7 cellular contexts compared by ENCODE assay signal in the genomic region with DNA sequence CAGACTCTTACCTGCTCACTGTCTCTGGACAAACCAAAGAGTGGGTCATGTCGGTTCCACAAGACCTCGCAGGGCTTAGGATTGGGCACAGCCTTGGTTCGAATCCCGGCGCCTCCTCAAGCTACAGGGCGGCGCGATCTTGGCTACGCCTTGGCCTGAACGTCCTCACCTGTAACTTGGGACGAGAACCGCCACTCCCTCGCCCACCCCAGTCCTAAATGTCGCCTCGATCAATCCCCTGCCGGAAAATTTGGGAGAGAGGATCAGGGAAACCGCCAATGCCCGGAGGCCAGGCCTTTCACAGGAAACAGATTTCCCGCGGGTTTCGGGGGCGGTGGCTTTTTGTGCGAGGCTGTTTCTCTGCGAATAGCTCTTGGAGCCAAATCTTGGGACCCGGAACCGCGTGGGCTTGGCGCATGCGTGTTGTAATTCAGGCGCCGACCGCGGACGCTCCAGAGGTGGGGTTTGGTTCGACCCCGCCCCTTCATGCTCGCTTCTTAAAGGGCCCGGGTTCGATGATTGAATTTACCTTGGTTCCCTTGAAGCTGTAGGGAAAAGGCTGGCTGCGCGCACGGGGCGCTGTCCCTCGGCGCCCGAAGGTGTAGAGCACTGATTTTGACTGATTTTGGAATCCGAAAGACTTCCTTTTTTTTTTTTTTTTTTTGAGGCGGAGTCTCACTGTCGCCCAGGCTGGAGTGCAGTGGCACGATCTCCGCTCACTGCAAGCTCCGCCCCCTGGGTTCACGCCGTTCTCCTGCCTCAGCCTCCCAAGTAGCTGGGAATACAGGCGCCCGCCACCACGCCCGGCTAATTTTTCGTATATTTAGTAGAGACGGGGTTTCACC. TPM values are rescaled to one million over a fixed set of nuclear protein-coding genes. Genes with fewer than 3 reads are reported as not detected.
DNase-seq lines count a peak whose midpoint lies in the region; ATAC-seq and TF ChIP-seq lines count a peak whose summit lies in the region.

A gene with protein sequence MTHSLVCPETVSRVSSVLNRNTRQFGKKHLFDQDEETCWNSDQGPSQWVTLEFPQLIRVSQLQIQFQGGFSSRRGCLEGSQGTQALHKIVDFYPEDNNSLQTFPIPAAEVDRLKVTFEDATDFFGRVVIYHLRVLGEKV (minus strand): TSS at position 403 of the 845 bp plus-strand sequence. CDS start 354 bp downstream, at position 49.

- peak within 1 kb of the TSS; percentile 43 for H3K27ac ChIP-seq in smooth muscle cell (ENCODE audit: low read depth)

- DNase-seq in NCI-H345 treated with DMSO at 0.1 percent for 48 hours (lab: John Stamatoyannopoulos, UW; ENCODE audit: unreplicated experiment) (peak; percentile 74), activated B cell treated with CpG ODN at 0.5 μM for 24 hours (peak; percentile 87), cardiac fibroblast (ENCODE audit: low read depth in 2 of 2) (peak; percentile 93 to 94), immature natural killer cell (peak; percentile 88 to 90 (median 90)), smooth muscle cell (lab: John Stamatoyannopoulos, UW; ENCODE audit: unreplicated experiment) (peak; percentile 40)

- H2AFZ ChIP-seq in smooth muscle cell (ENCODE audit: low read depth), result peak within 1 kb of the TSS; percentile 40

- CTCF ChIA-PET in activated B cell treated with CpG ODN at 0.5 μM for 24 hours (lab: Charles Lee), result interaction anchor here (1.4 kb wide), 1 partner anchor 29 kb away, joined by 4 read pairs; no protein-coding TSS in a partner anchor

- no peak for TF ChIP-seq CTCF in activated B cell treated with CpG ODN at 0.5 μM for 24 hours (IDR thresholded peaks at IDR 0.05)
- no peak for TF ChIP-seq CTCF in cardiac fibroblast (IDR thresholded peaks at IDR 0.05; ENCODE audit: low read depth, low read length)
- TF ChIP-seq CTCF in smooth muscle cell (IDR thresholded peaks at IDR 0.05; ENCODE audit: borderline replicate concordance, insufficient read depth, poor library complexity, severe bottlenecking), result no peak

- no peaks in the 10 kb centered on the region for H3K36me3 ChIP-seq in smooth muscle cell (ENCODE audit: low read depth)

- ATAC-seq in GM18511 (IDR thresholded peaks at IDR 0.05; ENCODE audit: unreplicated experiment), result peak; percentile 89
- ATAC-seq in HG03097 (IDR thresholded peaks at IDR 0.05; ENCODE audit: low FRiP score, unreplicated experiment), result peak; percentile 41
- ATAC-seq in activated B cell treated with CpG ODN at 0.5 μM for 24 hours (ENCODE audit: low read depth), result peak; percentile 92

- no peaks in the 10 kb centered on the region for H3F3A ChIP-seq in smooth muscle cell (ENCODE audit: low read depth)

- peaks cover 7% of the 10 kb centered on the region for H3K4me1 ChIP-seq in smooth muscle cell (ENCODE audit: low read depth)

- WGBS in smooth muscle cell (ENCODE audit: low lambda C conversion rate), result 9% methylated on average over 56 of the region's 60 CpGs

- POLR2A ChIA-PET in activated B cell treated with CpG ODN at 0.5 μM for 24 hours (lab: Charles Lee), result interaction anchor here (0.6 to 3.6 kb wide), 11 partner anchors 10 to 465 kb away, joined by 3 to 69 read pairs (median 5); a partner anchor contains a TSS

- H3K4me3 Mint-ChIP-seq in activated B cell treated with CpG ODN at 0.5 μM for 24 hours, result peak within 1 kb of the TSS; percentile 94
- peak within 1 kb of the TSS; percentile 90 to 95 (median 93) for H3K4me3 Mint-ChIP-seq in immature natural killer cell

- intact Hi-C loops in activated B cell treated with CpG ODN at 0.5 μM for 24 hours (cut with micrococcal nuclease), result loop anchor here (1.0 kb wide), 3 partner anchors 11 to 117 kb away; a partner anchor contains a TSS

- H3K27ac Mint-ChIP-seq in activated B cell treated with CpG ODN at 0.5 μM for 24 hours, result peak within 1 kb of the TSS; percentile 86
- H3K27ac Mint-ChIP-seq in immature natural killer cell, result peak within 1 kb of the TSS; percentile 84 to 91 (median 89)

- H3K9me3 Mint-ChIP-seq in activated B cell treated with CpG ODN at 0.5 μM for 24 hours, result peaks cover 6% of the 10 kb centered on the region
- no peaks in the 10 kb centered on the region for H3K9me3 Mint-ChIP-seq in immature natural killer cell

- no peaks in the 10 kb centered on the region for H3K9me3 ChIP-seq in smooth muscle cell (replicated peaks; ENCODE audit: low read depth)

- peaks cover 30% of the 10 kb centered on the region for H3K36me3 Mint-ChIP-seq in activated B cell treated with CpG ODN at 0.5 μM for 24 hours (ENCODE audit: low read depth)
- peaks cover 0 to 2% (median 0%) of the 10 kb centered on the region in 3 donors for H3K36me3 Mint-ChIP-seq in immature natural killer cell

- H3K9ac ChIP-seq in smooth muscle cell (ENCODE audit: low read depth), result peak within 1 kb of the TSS; percentile 53

- peaks cover 37% of the 10 kb centered on the region for H3K4me1 Mint-ChIP-seq in activated B cell treated with CpG ODN at 0.5 μM for 24 hours
- H3K4me1 Mint-ChIP-seq in immature natural killer cell, result peaks cover 32 to 39% of the 10 kb centered on the region in 2 donors

- H4K20me1 ChIP-seq in smooth muscle cell (ENCODE audit: low read depth), result no peaks in the 10 kb centered on the region

- H3K79me2 ChIP-seq in smooth muscle cell (ENCODE audit: low read depth), result no peaks in the 10 kb centered on the region

- peak within 1 kb of the TSS; percentile 93 for H3K4me2 ChIP-seq in smooth muscle cell

- no peaks in the 10 kb centered on the region for H3K27me3 ChIP-seq in smooth muscle cell (ENCODE audit: low read depth)

- H3K4me3 ChIP-seq in cardiac fibroblast (replicated peaks in 1 of 2; ENCODE audit: low read depth in 2 of 2, low read length in 2 of 2), result peak within 1 kb of the TSS; percentile 64 to 72
- peak within 1 kb of the TSS; percentile 76 for H3K4me3 ChIP-seq in smooth muscle cell

- H3K27me3 Mint-ChIP-seq in activated B cell treated with CpG ODN at 0.5 μM for 24 hours, result peaks cover 2% of the 10 kb centered on the region
- H3K27me3 Mint-ChIP-seq in immature natural killer cell (ENCODE audit: low read depth in 3 of 3), result peaks cover 8 to 10% (median 9%) of the 10 kb centered on the region in 3 donors

RNA-seq across cellular contexts. Expression of the gene that starts here (rescaled TPM):
- total RNA-seq in activated B cell treated with CpG ODN at 0.5 μM for 24 hours (37.1 and 39.2 TPM in 2 replicates), smooth muscle cell (3.2 and 6.9 TPM in 2 replicates)
- polyA plus RNA-seq in immature natural killer cell (10 to 100 TPM; 15.4 to 27.2 (median 26.8) TPM), smooth muscle cell (10.5 and 14.5 TPM in 2 replicates)

Comparison
In these comparisons a context has a peak if more than half of its experiments do, and no peak if none do; other contexts are left out.
1. Peak in every context shown above with its lines: DNase-seq, ATAC-seq, H3K4me3 ChIP-seq and H3K27ac ChIP-seq.
2. ATAC-seq: peak in every context shown above with its lines; median percentile 92 in activated B cell treated with CpG ODN at 0.5 μM for 24 hours; 89 in GM18511; 41 in HG03097.
3. DNase-seq: peak in every context shown above with its lines; median percentile 94 in cardiac fibroblast; 90 in immature natural killer cell; 87 in activated B cell treated with CpG ODN at 0.5 μM for 24 hours; 74 in NCI-H345 treated with DMSO at 0.1 percent for 48 hours; 40 in smooth muscle cell.